ENCODE assay signal across 26 cellular contexts in the genomic region with DNA sequence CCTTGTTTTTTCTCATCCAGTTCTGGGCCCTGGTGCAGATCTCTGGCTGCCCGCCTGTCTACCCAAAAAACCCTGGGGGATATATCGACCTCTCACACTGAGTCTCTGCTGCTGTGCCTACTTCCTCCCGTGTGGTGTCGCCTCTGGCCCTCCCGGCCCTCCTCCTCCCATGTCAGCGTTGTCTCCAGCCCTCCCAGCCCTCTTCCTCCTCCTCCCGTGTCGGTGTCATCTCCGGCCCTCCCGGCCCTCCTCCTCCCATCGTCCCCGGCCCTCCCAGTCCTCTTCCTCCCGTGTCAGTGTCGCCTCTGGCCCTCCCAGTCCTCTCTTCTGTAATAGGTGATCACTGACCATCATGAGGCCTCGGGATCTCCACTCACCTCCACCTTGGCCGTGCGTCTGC.
DNase-seq lines count a peak whose midpoint lies in the region; ATAC-seq and TF ChIP-seq lines count a peak whose summit lies in the region.
"Had no signal": no experiment of that assay in that cellular context is flagged by ENCODE, and none has a peak within 500 bp of the region (broad histone marks: within the 10 kb centered on the region; RNA-seq: fewer than 3 reads in every experiment).

No MANE protein-coding gene starts in this region.

- H3K27me3 ChIP-seq in mesenchymal stem cell (ENCODE audit: control insufficient read depth in 1 of 2, insufficient read depth in 1 of 2, low read length in 2 of 2): no peaks in the 10 kb centered on the region
- H3K27me3 ChIP-seq in upper lobe of right lung: no peaks in the 10 kb centered on the region
- H3K27me3 ChIP-seq: body of pancreas, esophagus squamous epithelium, vagina had no signal

- H3K4me1 ChIP-seq in mesenchymal stem cell (ENCODE audit: control insufficient read depth, insufficient read depth, low read depth, low read length) (peaks cover 10% of the 10 kb centered on the region), upper lobe of right lung (no peaks in the 10 kb centered on the region)
- H3K4me1 ChIP-seq: body of pancreas, esophagus squamous epithelium, prostate gland, vagina had no signal

- H3K4me3 Mint-ChIP-seq in HFFc6: no peak overlapping the region
- H3K4me3 Mint-ChIP-seq in chondrocyte (ENCODE audit: unreplicated experiment): peak overlapping the region; percentile 64
- H3K4me3 Mint-ChIP-seq: activated CD4-positive, alpha-beta T cell treated with anti-CD3 and anti-CD28 coated beads, Interleukin-2, amount 10 ng/mL, durations not matched to agents 24 days and 14 days; activated CD8-positive, alpha-beta memory T cell treated with anti-CD3 and anti-CD28 coated beads, Interleukin-2, amount 10 ng/mL, durations not matched to agents 7 days and 5 days; activated naive CD8-positive, alpha-beta T cell; B cell; effector memory CD8-positive, alpha-beta T cell; mesothelial cell of epicardium; natural killer cell had no signal

- ATAC-seq in upper lobe of right lung (peak; percentile 27), HG03095 (IDR thresholded peaks at IDR 0.05; ENCODE audit: unreplicated experiment) (no peak), GM21447 (IDR thresholded peaks at IDR 0.05; ENCODE audit: unreplicated experiment) (no peak)
- ATAC-seq: activated CD8-positive, alpha-beta memory T cell treated with anti-CD3 and anti-CD28 coated beads, Interleukin-2, amount 10 ng/mL, durations not matched to agents 7 days and 5 days; body of pancreas; effector memory CD8-positive, alpha-beta T cell; left cardiac atrium; natural killer cell had no signal

- H3K9me3 ChIP-seq in mesenchymal stem cell (ENCODE audit: control insufficient read depth, low read length) (no peaks in the 10 kb centered on the region), upper lobe of right lung (no peaks in the 10 kb centered on the region)
- H3K9me3 ChIP-seq: body of pancreas, esophagus squamous epithelium, prostate gland, vagina had no signal

- H3K4me2 ChIP-seq in mesenchymal stem cell (ENCODE audit: low read length, poor library complexity, severe bottlenecking): no peak overlapping the region

- H3K36me3 ChIP-seq in mesenchymal stem cell (ENCODE audit: control insufficient read depth in 1 of 2, insufficient read depth in 2 of 2, low read depth in 1 of 2, low read length in 2 of 2) (peaks cover 31 to 70% of the 10 kb centered on the region in 2 experiments), upper lobe of right lung (peaks cover 20% of the 10 kb centered on the region)
- H3K36me3 ChIP-seq: prostate gland had no signal

- H3K27ac Mint-ChIP-seq in HFFc6 (peak overlapping the region; percentile 88), chondrocyte (ENCODE audit: unreplicated experiment) (peak overlapping the region; percentile 96)
- H3K27ac Mint-ChIP-seq: activated CD4-positive, alpha-beta T cell treated with anti-CD3 and anti-CD28 coated beads, Interleukin-2, amount 10 ng/mL, durations not matched to agents 24 days and 14 days; activated CD8-positive, alpha-beta memory T cell treated with anti-CD3 and anti-CD28 coated beads, Interleukin-2, amount 10 ng/mL, durations not matched to agents 7 days and 5 days; activated naive CD8-positive, alpha-beta T cell; B cell; effector memory CD8-positive, alpha-beta T cell; mesothelial cell of epicardium; natural killer cell had no signal

- H2BK12ac ChIP-seq in mesenchymal stem cell (ENCODE audit: low read length in 2 of 2): peak overlapping the region in 1 of 2 experiments; percentile 70

- H2BK5ac ChIP-seq in mesenchymal stem cell (ENCODE audit: low read depth, low read length, poor library complexity, severe bottlenecking): no peak overlapping the region

- H3K9me3 Mint-ChIP-seq in HFFc6 (no peaks in the 10 kb centered on the region), chondrocyte (ENCODE audit: low read depth) (no peaks in the 10 kb centered on the region)
- H3K9me3 Mint-ChIP-seq: activated CD4-positive, alpha-beta T cell treated with anti-CD3 and anti-CD28 coated beads, Interleukin-2, amount 10 ng/mL, durations not matched to agents 24 days and 14 days; effector memory CD8-positive, alpha-beta T cell; mesothelial cell of epicardium; natural killer cell had no signal

- TF ChIP-seq CTCF in HFFc6 (IDR thresholded peaks at IDR 0.05): no peak
- no peak for TF ChIP-seq CTCF in chondrocyte (IDR thresholded peaks at IDR 0.05)
- no peak for TF ChIP-seq CTCF in upper lobe of right lung (IDR thresholded peaks at IDR 0.05)

- H2BK15ac ChIP-seq in mesenchymal stem cell (ENCODE audit: low read depth, poor library complexity, severe bottlenecking): no peak overlapping the region

- H3K36me3 Mint-ChIP-seq in HFFc6 (ENCODE audit: low read depth): peaks cover 23% of the 10 kb centered on the region
- peaks cover 15% of the 10 kb centered on the region for H3K36me3 Mint-ChIP-seq in chondrocyte (ENCODE audit: low read depth)
- H3K36me3 Mint-ChIP-seq: activated CD8-positive, alpha-beta memory T cell treated with anti-CD3 and anti-CD28 coated beads, Interleukin-2, amount 10 ng/mL, durations not matched to agents 7 days and 5 days; natural killer cell had no signal

- DNase-seq in HFFc6 (no peak), chondrocyte (ENCODE audit: low spot score) (peak; percentile 78), mesenchymal stem cell (no peak), upper lobe of right lung (no peak), middle frontal gyrus (ENCODE audit: extremely low spot score, low spot score) (no peak)
- DNase-seq: activated CD4-positive, alpha-beta T cell treated with anti-CD3 and anti-CD28 coated beads, Interleukin-2, amount 10 ng/mL, durations not matched to agents 24 days and 14 days; activated CD8-positive, alpha-beta memory T cell treated with anti-CD3 and anti-CD28 coated beads, Interleukin-2, amount 10 ng/mL, durations not matched to agents 7 days and 5 days; body of pancreas; DND-41; effector memory CD8-positive, alpha-beta T cell; esophagus squamous epithelium; left cardiac atrium; MM.1S; natural killer cell; NCI-H1694 treated with DMSO at 0.1 percent for 48 hours; NCI-H69; T-helper 2 cell had no signal

- H3K23ac ChIP-seq in mesenchymal stem cell (ENCODE audit: low read length in 2 of 2): peak overlapping the region in 1 of 2 experiments; percentile 67

- no peak overlapping the region for H2AFZ ChIP-seq in mesenchymal stem cell (ENCODE audit: low read depth, low read length)

- H3K4me1 Mint-ChIP-seq in HFFc6 (ENCODE audit: low read depth): peaks cover 20% of the 10 kb centered on the region
- peaks cover 36% of the 10 kb centered on the region for H3K4me1 Mint-ChIP-seq in chondrocyte (ENCODE audit: low read depth)
- H3K4me1 Mint-ChIP-seq: activated CD4-positive, alpha-beta T cell treated with anti-CD3 and anti-CD28 coated beads, Interleukin-2, amount 10 ng/mL, durations not matched to agents 24 days and 14 days; activated CD8-positive, alpha-beta memory T cell treated with anti-CD3 and anti-CD28 coated beads, Interleukin-2, amount 10 ng/mL, durations not matched to agents 7 days and 5 days; B cell; natural killer cell had no signal

- intact Hi-C loops in upper lobe of right lung (cut with DNase I): no loop called here

- H3K27me3 Mint-ChIP-seq in HFFc6 (ENCODE audit: insufficient read depth) (no peaks in the 10 kb centered on the region; the same call in 1 of the 2 replicates), chondrocyte (ENCODE audit: low read depth) (no peaks in the 10 kb centered on the region)

- peak overlapping the region; percentile 15 for H4K91ac ChIP-seq in mesenchymal stem cell (ENCODE audit: low read length)

- H3K14ac ChIP-seq in mesenchymal stem cell (ENCODE audit: low read length in 2 of 2): peak overlapping the region in 1 of 2 experiments; percentile 30

- 77% methylated on average over 17 of the region's 17 CpGs for WGBS in mesenchymal stem cell

- H3K4ac ChIP-seq in mesenchymal stem cell (ENCODE audit: low read depth in 1 of 2, low read length in 2 of 2): peak overlapping the region in 1 of 2 experiments; percentile 32

- peak overlapping the region; percentile 76 for H4K8ac ChIP-seq in mesenchymal stem cell (ENCODE audit: low read length)

- H3K79me1 ChIP-seq in mesenchymal stem cell (replicated peaks; ENCODE audit: low read length, poor library complexity, severe bottlenecking): peaks cover under 1% of the 10 kb centered on the region

- H3K27ac ChIP-seq in mesenchymal stem cell (ENCODE audit: low read length, poor library complexity, severe bottlenecking) (no peak overlapping the region), upper lobe of right lung (no peak overlapping the region)
- H3K27ac ChIP-seq: body of pancreas, esophagus squamous epithelium, prostate gland, RWPE1, SK-N-MC, vagina had no signal

- peak overlapping the region; percentile 24 for H2BK120ac ChIP-seq in mesenchymal stem cell (ENCODE audit: low read depth, low read length)

- peak overlapping the region; percentile 42 to 77 for H3K18ac ChIP-seq in mesenchymal stem cell (ENCODE audit: low read depth in 1 of 2, low read length in 2 of 2)

- no peak overlapping the region for H2AK5ac ChIP-seq in mesenchymal stem cell (ENCODE audit: low read length, severe bottlenecking)

- H3K4me3 ChIP-seq in mesenchymal stem cell (ENCODE audit: insufficient read depth in 1 of 2, low read depth in 1 of 2, low read length in 2 of 2) (peak overlapping the region in 1 of 2 experiments; percentile 63), upper lobe of right lung (no peak overlapping the region)
- H3K4me3 ChIP-seq: body of pancreas, esophagus squamous epithelium, prostate gland, SK-N-MC, vagina had no signal

- peak overlapping the region; percentile 76 for H3K9ac ChIP-seq in mesenchymal stem cell (ENCODE audit: low read length)
